ENCODE assay signal across 1 cellular context in genomic region chr7:1569833-1570632, GRCh38.
TF ChIP-seq lines count a peak whose summit lies in the region.

TSS of gene PSMG3 (minus strand) at chr7:1570032. CDS start at chr7:1569339, 693 bp downstream.

TF ChIP-seq in HepG2, 621 proteins besides CTCF, POLR2A, EP300 and RAD21 (continued from another document):
- no peak for TF ChIP-seq ZMYM3 (CRISPR knock-in tag; IDR thresholded peaks at IDR 0.05)
- no peak for TF ChIP-seq TAF15 (IDR thresholded peaks at IDR 0.05; ENCODE audit: low read depth, low read length, poor library complexity, severe bottlenecking)
- no peak for TF ChIP-seq RNF219 (CRISPR knock-in tag; IDR thresholded peaks at IDR 0.05)
- TF ChIP-seq ZNF121 (CRISPR knock-in tag; IDR thresholded peaks at IDR 0.05) = no peak
- TF ChIP-seq ZNF431 (CRISPR knock-in tag; IDR thresholded peaks at IDR 0.05; ENCODE audit: borderline replicate concordance, low read depth) = 0 out of 2 replicates have a peak, but pooled peaks have one; percentile 27
